In genomic region chr10:110634527-110635209, GRCh38 we compare ENCODE assay signal across 1 cellular context.
TF ChIP-seq lines count a peak whose summit lies in the region.

No MANE protein-coding gene starts in this region.

TF ChIP-seq in SK-N-SH treated with all-trans-retinoic acid at 6 μM for 48 hours, 23 proteins besides CTCF, POLR2A, EP300 and RAD21 (continued from another document):
- TF ChIP-seq POU6F1 (CRISPR knock-in tag; IDR thresholded peaks at IDR 0.05; ENCODE audit: borderline replicate concordance, low read depth), result no peak
- no peak for TF ChIP-seq ZFP30 (CRISPR knock-in tag; IDR thresholded peaks at IDR 0.05)
- no peak for TF ChIP-seq ARNTL (CRISPR knock-in tag; IDR thresholded peaks at IDR 0.05; ENCODE audit: borderline replicate concordance, low read depth)
- no peak for TF ChIP-seq ZNF8 (CRISPR knock-in tag; IDR thresholded peaks at IDR 0.05)
